9 cellular contexts compared by ENCODE assay signal in the genomic region with DNA sequence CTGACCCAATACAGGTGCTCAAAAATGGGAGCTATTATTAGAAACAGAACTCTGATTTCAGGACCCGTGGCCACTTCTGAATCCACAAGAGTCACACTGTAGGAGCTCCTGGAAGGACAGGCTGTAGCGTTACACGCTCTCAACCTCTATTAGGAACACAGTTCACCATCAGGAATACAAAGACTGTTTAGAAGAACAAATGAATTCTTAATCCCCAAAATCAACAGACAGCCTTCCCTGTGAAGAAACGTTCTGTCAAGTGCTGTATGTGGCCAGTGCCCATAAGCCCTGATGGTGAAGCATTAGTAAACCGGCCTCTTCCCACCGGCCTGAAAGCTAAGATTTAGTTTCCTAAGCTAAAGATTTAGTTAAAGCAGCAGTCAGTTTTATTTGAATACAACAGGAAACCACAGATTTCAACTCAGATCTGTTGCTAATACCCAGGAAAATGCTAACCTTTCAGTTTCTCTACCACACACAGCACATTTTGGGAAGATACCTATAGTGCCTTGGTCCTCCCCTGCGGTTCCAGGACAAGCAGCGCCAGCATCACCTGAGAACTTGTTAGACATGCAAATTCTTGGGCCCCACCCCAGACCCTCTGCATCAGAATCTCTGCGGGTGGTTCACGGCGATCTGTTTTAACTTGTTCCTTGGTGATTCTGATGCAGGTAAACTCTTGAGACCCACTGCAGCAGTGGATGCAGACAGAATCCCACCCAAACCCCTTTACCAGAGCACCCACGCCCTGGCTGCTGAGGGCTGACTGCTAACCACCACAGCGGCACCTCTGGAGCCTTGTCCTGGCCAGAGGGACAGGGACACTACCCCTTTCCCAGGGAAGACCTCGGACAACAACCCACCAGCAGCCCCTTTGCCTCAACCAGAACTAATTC. TPM values are rescaled to one million over a fixed set of nuclear protein-coding genes. Genes with fewer than 3 reads are reported as not detected.
A peak's percentile ranks its signal among the peaks of the same experiment; 100 is the strongest.
DNase-seq lines count a peak whose midpoint lies in the region; ATAC-seq, FAIRE-seq and TF ChIP-seq lines count a peak whose summit lies in the region.
"Had no signal": no experiment of that assay in that cellular context is flagged by ENCODE, and none has a peak within 500 bp of the region (broad histone marks: within the 10 kb centered on the region; RNA-seq: fewer than 3 reads in every experiment).

No MANE protein-coding gene starts in this region.

- no peaks in the 10 kb centered on the region for H3K9me2 ChIP-seq in Loucy (replicated peaks; ENCODE audit: low read depth, low read length)

- FAIRE-seq in RCC 7860 (lab: Jason Lieb, UNC), result no peak
- FAIRE-seq: TTC549 had no signal

- intact Hi-C loops in Caco-2 (cut with micrococcal nuclease; ENCODE audit: unreplicated experiment), result no loop called here

- H3K4me3 ChIP-seq in Loucy (ENCODE audit: low read length, poor library complexity, severe bottlenecking), result peak overlapping the region; percentile 60
- no peak overlapping the region for H3K4me3 ChIP-seq in Caco-2 (ENCODE audit: low read depth, low read length)

- CTCF ChIA-PET in Caco-2 (lab: Charles Lee), result no interaction called here

- DNase-seq in immature natural killer cell, result peak in 1 of 3 donors; percentile 5
- DNase-seq in SKM-1 treated with dmso at 0.1 percent for 144 hours (lab: John Stamatoyannopoulos, UW; ENCODE audit: unreplicated experiment), result no peak
- DNase-seq in RCC 7860 (ENCODE audit: low spot score), result no peak
- DNase-seq in Caco-2, result no peak
- DNase-seq in inferior parietal cortex (ENCODE audit: extremely low spot score), result no peak

- H3F3A ChIP-seq in Loucy (ENCODE audit: low read depth), result no peaks in the 10 kb centered on the region

- H3K9ac ChIP-seq in Loucy (ENCODE audit: low read depth, low read length, poor library complexity, severe bottlenecking), result peak overlapping the region; percentile 19

- H3K36me3 ChIP-seq in Loucy (ENCODE audit: insufficient read depth, low read length) (peaks cover 4% of the 10 kb centered on the region; the same call in 1 of the 2 replicates), Caco-2 (ENCODE audit: control insufficient read depth, insufficient read depth, low read length) (no peaks in the 10 kb centered on the region; the same call in 1 of the 2 replicates)

- H3K27me3 ChIP-seq in Loucy (ENCODE audit: insufficient read depth, low read length, poor library complexity, severe bottlenecking), result peaks cover 9% of the 10 kb centered on the region
- no peaks in the 10 kb centered on the region for H3K27me3 ChIP-seq in Caco-2 (replicated peaks; ENCODE audit: control insufficient read depth, insufficient read depth, low read length)

- H3K27ac Mint-ChIP-seq in immature natural killer cell, result peak overlapping the region in 2 of 6 donors; percentile 13 to 21
- no peak overlapping the region for H3K27ac Mint-ChIP-seq in Caco-2 (ENCODE audit: unreplicated experiment)

- H2AFZ ChIP-seq in Loucy (ENCODE audit: low read length), result no peak overlapping the region

- peaks cover 23 to 36% of the 10 kb centered on the region in 2 donors for H3K4me1 Mint-ChIP-seq in immature natural killer cell
- no peaks in the 10 kb centered on the region for H3K4me1 Mint-ChIP-seq in Caco-2 (ENCODE audit: low read depth, unreplicated experiment)

- ATAC-seq in GM18511 (IDR thresholded peaks at IDR 0.05; ENCODE audit: unreplicated experiment) (peak; percentile 68), GM21786 (IDR thresholded peaks at IDR 0.05; ENCODE audit: unreplicated experiment) (peak; percentile 77)

- peak overlapping the region; percentile 86 for H3K4me2 ChIP-seq in Loucy (ENCODE audit: low read depth, low read length, poor library complexity, severe bottlenecking)

- H3K27me3 Mint-ChIP-seq in immature natural killer cell (ENCODE audit: low read depth in 3 of 3), result no peaks in the 10 kb centered on the region
- H3K27me3 Mint-ChIP-seq in Caco-2 (ENCODE audit: insufficient read depth, unreplicated experiment), result no peaks in the 10 kb centered on the region

- peak overlapping the region; percentile 70 to 84 (median 74) for H3K4me3 Mint-ChIP-seq in immature natural killer cell
- H3K4me3 Mint-ChIP-seq in Caco-2 (ENCODE audit: unreplicated experiment), result no peak overlapping the region

- H3K9me3 Mint-ChIP-seq in immature natural killer cell (no peaks in the 10 kb centered on the region), Caco-2 (ENCODE audit: unreplicated experiment) (no peaks in the 10 kb centered on the region)

- POLR2A ChIA-PET in Caco-2 (lab: Charles Lee), result no interaction called here

- no peaks in the 10 kb centered on the region for H3K79me2 ChIP-seq in Loucy (ENCODE audit: insufficient read depth, low read length)

- TF ChIP-seq CTCF in Loucy (conservative IDR thresholded peaks at IDR 0.05; ENCODE audit: low read length) (no peak), Caco-2 (IDR thresholded peaks at IDR 0.05; ENCODE audit: insufficient read depth in 1 of 2, low read depth in 1 of 2, low read length in 1 of 2, severe bottlenecking in 1 of 2, unreplicated experiment in 1 of 2) (no peak)

- BruUV-seq in Caco-2 (replicated peaks; lab: Mats Ljungman, UMichigan), result no TSS peak

- peaks cover 32% of the 10 kb centered on the region for H3K4me1 ChIP-seq in Loucy (ENCODE audit: insufficient read depth, low read length, poor library complexity, severe bottlenecking)
- H3K4me1 ChIP-seq in Caco-2, result peaks cover under 1% of the 10 kb centered on the region; the same call in 1 of the 2 replicates

- H3K36me3 Mint-ChIP-seq in immature natural killer cell (no peaks in the 10 kb centered on the region), Caco-2 (ENCODE audit: insufficient read depth, unreplicated experiment) (no peaks in the 10 kb centered on the region)

- no peaks in the 10 kb centered on the region for H4K20me1 ChIP-seq in Loucy (ENCODE audit: insufficient read depth, low read length, poor library complexity, severe bottlenecking)

- H3K9me3 ChIP-seq in Loucy (ENCODE audit: insufficient read depth, low read depth, low read length), result no peaks in the 10 kb centered on the region
- H3K9me3 ChIP-seq in Caco-2, result no peaks in the 10 kb centered on the region

RNA-seq across cellular contexts. Expression of a gene that starts 33.4 kb away (rescaled TPM):
- 10 to 100 TPM in 1 of 3 donors, 1 to 10 TPM in 2; 7.7 to 17.8 (median 7.9) TPM for polyA plus RNA-seq in immature natural killer cell
- total RNA-seq in Caco-2 (2022), result 9.3 and 9.4 TPM in 2 replicates

RNA-seq across cellular contexts. Expression of a gene that starts 53.9 kb away (rescaled TPM):
- under 1 TPM; 0.04 to 0.46 (median 0.17) TPM for polyA plus RNA-seq in immature natural killer cell
- total RNA-seq in Caco-2 (2022), result 8.3 and 9.0 TPM in 2 replicates
